Comparison of ENCODE assay signal across 10 cellular contexts in genomic region chr3:195117978-195118581, GRCh38.
A peak's percentile ranks its signal among the peaks of the same experiment; 100 is the strongest.
DNase-seq lines count a peak whose midpoint lies in the region; ATAC-seq, FAIRE-seq and TF ChIP-seq lines count a peak whose summit lies in the region.
"Had no signal": no experiment of that assay in that cellular context is flagged by ENCODE, and none has a peak within 500 bp of the region (broad histone marks: within the 10 kb centered on the region; RNA-seq: fewer than 3 reads in every experiment).

No MANE protein-coding gene starts in this region.

- 58 to 73% methylated on average over 7 to 9 of the region's 10 CpGs for WGBS in mesodermal cell (ENCODE audit: insufficient coverage in 2 of 2), 2 experiments

- TF ChIP-seq CTCF in bronchial epithelial cell (IDR thresholded peaks at IDR 0.05; ENCODE audit: insufficient read depth, low read length, severe bottlenecking), result no peak
- no peak for TF ChIP-seq CTCF in dorsolateral prefrontal cortex (IDR thresholded peaks at IDR 0.05 in 54 of 56, conservative IDR thresholded peaks at IDR 0.05 in 2 of 56; ENCODE audit: low read depth in 1 of 56, partially characterized antibody in 56 of 56)

- H2AFZ ChIP-seq in Karpas-422 (ENCODE audit: low read length), result no peak overlapping the region

- no peak overlapping the region for H3K4me2 ChIP-seq in Karpas-422 (ENCODE audit: low read depth, low read length, poor library complexity, severe bottlenecking)

- H3K27ac ChIP-seq in Karpas-422 (ENCODE audit: low read length) (no peak overlapping the region), mesodermal cell (ENCODE audit: low read depth, low read length, severe bottlenecking) (peak overlapping the region; percentile 77), caudate nucleus (ENCODE audit: low read depth, low read length) (no peak overlapping the region), dorsolateral prefrontal cortex (no peak overlapping the region)
- H3K27ac ChIP-seq: thoracic aorta had no signal

- H4K20me1 ChIP-seq in Karpas-422 (ENCODE audit: insufficient read depth, low read depth, low read length), result peaks cover 69% of the 10 kb centered on the region

- no peaks in the 10 kb centered on the region for H3K9me3 ChIP-seq in Karpas-422 (ENCODE audit: low read length)
- H3K9me3 ChIP-seq in mesodermal cell (ENCODE audit: control insufficient read depth, low read length), result no peaks in the 10 kb centered on the region
- H3K9me3 ChIP-seq: thoracic aorta had no signal

- no peak for FAIRE-seq in bronchial epithelial cell (lab: Jason Lieb, UNC)

- no peaks in the 10 kb centered on the region for H3K9me2 ChIP-seq in Karpas-422 (replicated peaks; ENCODE audit: insufficient read depth, low read length)

- no peaks in the 10 kb centered on the region for H3K36me3 ChIP-seq in Karpas-422 (ENCODE audit: insufficient read depth, low read length)
- no peaks in the 10 kb centered on the region for H3K36me3 ChIP-seq in bronchial epithelial cell (ENCODE audit: control insufficient read depth, insufficient read depth, low read length)
- peaks cover 3% of the 10 kb centered on the region for H3K36me3 ChIP-seq in mesodermal cell (ENCODE audit: control insufficient read depth, insufficient read depth, low read length)
- H3K36me3 ChIP-seq: thoracic aorta had no signal

- intact Hi-C loops in dorsolateral prefrontal cortex (cut with DNase I), result no loop called here

- H3K27me3 ChIP-seq in Karpas-422 (ENCODE audit: low read length) (no peaks in the 10 kb centered on the region), bronchial epithelial cell (ENCODE audit: control insufficient read depth, insufficient read depth, low read length) (no peaks in the 10 kb centered on the region), dorsolateral prefrontal cortex (no peaks in the 10 kb centered on the region)

- ATAC-seq in GM18909 (IDR thresholded peaks at IDR 0.05; ENCODE audit: poor library complexity, unreplicated experiment), result no peak

- H3K79me2 ChIP-seq in Karpas-422 (ENCODE audit: low read length), result no peaks in the 10 kb centered on the region

- peak; percentile 48 for DNase-seq in ELF-1 (ENCODE audit: low read depth, low spot score)
- DNase-seq in Karpas-422, result peak; percentile 62
- DNase-seq in bronchial epithelial cell (ENCODE audit: low read depth), result peak; percentile 79
- no peak for DNase-seq in caudate nucleus (lab: John Stamatoyannopoulos, UW)
- no peak for DNase-seq in HuH-7.5 (ENCODE audit: low spot score)
- DNase-seq in dorsolateral prefrontal cortex, result no peak
- DNase-seq: NCI-H748 treated with DMSO at 0.1 percent for 48 hours had no signal

- H3K9ac ChIP-seq in Karpas-422 (ENCODE audit: low read length), result no peak overlapping the region

- H3K4me1 ChIP-seq in Karpas-422 (ENCODE audit: low read length), result no peaks in the 10 kb centered on the region
- H3K4me1 ChIP-seq in mesodermal cell (ENCODE audit: control insufficient read depth, insufficient read depth, low read length, poor library complexity, severe bottlenecking), result peaks cover 48% of the 10 kb centered on the region

- no peak overlapping the region for H3K4me3 ChIP-seq in Karpas-422 (ENCODE audit: low read length)
- H3K4me3 ChIP-seq in bronchial epithelial cell (ENCODE audit: low read depth, low read length), result no peak overlapping the region
- H3K4me3 ChIP-seq in mesodermal cell (ENCODE audit: extremely low read depth, insufficient read depth, low read length, poor library complexity, severe bottlenecking), result no peak overlapping the region
- no peak overlapping the region for H3K4me3 ChIP-seq in dorsolateral prefrontal cortex
- H3K4me3 ChIP-seq: thoracic aorta had no signal

Comparison
In these comparisons a context has a peak if more than half of its experiments do, and no peak if none do; other contexts are left out.
1. DNase-seq: peak in ELF-1 (single experiment), Karpas-422 (single experiment) and bronchial epithelial cell (single experiment); none in caudate nucleus (0 of 61), HuH-7.5 (single experiment) and dorsolateral prefrontal cortex (0 of 10).